Comparison of ENCODE assay signal across 14 cellular contexts in genomic region chr3:36560685-36561084, GRCh38.
DNase-seq lines count a peak whose midpoint lies in the region; ATAC-seq and TF ChIP-seq lines count a peak whose summit lies in the region.
"Had no signal": no experiment of that assay in that cellular context is flagged by ENCODE, and none has a peak within 500 bp of the region (broad histone marks: within the 10 kb centered on the region; RNA-seq: fewer than 3 reads in every experiment).

No MANE protein-coding gene starts in this region.

- H3K4me1 Mint-ChIP-seq in neural progenitor cell: peaks cover 25% of the 10 kb centered on the region

- H3K79me2 ChIP-seq in neural progenitor cell (ENCODE audit: low read depth): no peaks in the 10 kb centered on the region

- no peak overlapping the region for H3K9ac ChIP-seq in BLaER1 treated with 17β-estradiol and CSF1 and Interleukin-3, amounts not matched to agents 10 nM and 100 nM
- H3K9ac ChIP-seq in neural progenitor cell: no peak overlapping the region

- H3K4me3 ChIP-seq in BLaER1 treated with 17β-estradiol and CSF1 and Interleukin-3, amounts not matched to agents 10 nM and 100 nM: no peak overlapping the region
- no peak overlapping the region for H3K4me3 ChIP-seq in neural progenitor cell
- no peak overlapping the region for H3K4me3 ChIP-seq in right lobe of liver
- H3K4me3 ChIP-seq: K562 had no signal

- H3K27ac Mint-ChIP-seq in neural progenitor cell: peak overlapping the region; percentile 23
- H3K27ac Mint-ChIP-seq: CD8-positive, alpha-beta T cell; H9 had no signal

- H3K27ac ChIP-seq in BLaER1 treated with 17β-estradiol and CSF1 and Interleukin-3, amounts not matched to agents 10 nM and 100 nM: no peak overlapping the region
- H3K27ac ChIP-seq in neural progenitor cell: no peak overlapping the region
- no peak overlapping the region for H3K27ac ChIP-seq in right lobe of liver
- H3K27ac ChIP-seq: HL-60 had no signal

- H3K27me3 Mint-ChIP-seq in neural progenitor cell (ENCODE audit: insufficient read depth, low read depth): peaks cover 6% of the 10 kb centered on the region

- H3K36me3 Mint-ChIP-seq in neural progenitor cell: no peaks in the 10 kb centered on the region
- H3K36me3 Mint-ChIP-seq: CD8-positive, alpha-beta T cell had no signal

- H3F3A ChIP-seq in neural progenitor cell (ENCODE audit: low read depth): no peaks in the 10 kb centered on the region

- no peaks in the 10 kb centered on the region for H3K9me3 Mint-ChIP-seq in neural progenitor cell
- H3K9me3 Mint-ChIP-seq: CD8-positive, alpha-beta T cell; H9 had no signal

- no peaks in the 10 kb centered on the region for H4K20me1 ChIP-seq in BLaER1 treated with 17β-estradiol and CSF1 and Interleukin-3, amounts not matched to agents 10 nM and 100 nM
- H4K20me1 ChIP-seq in neural progenitor cell (ENCODE audit: low read depth): no peaks in the 10 kb centered on the region

- intact Hi-C loops in right lobe of liver (cut with DNase I): no loop called here

- no peak for TF ChIP-seq CTCF in neural progenitor cell (IDR thresholded peaks at IDR 0.05)
- TF ChIP-seq CTCF in right lobe of liver (IDR thresholded peaks at IDR 0.05): no peak

- no peak for TF ChIP-seq POLR2A in right lobe of liver (IDR thresholded peaks at IDR 0.05)

- H3K27me3 ChIP-seq in BLaER1 treated with 17β-estradiol and CSF1 and Interleukin-3, amounts not matched to agents 10 nM and 100 nM: no peaks in the 10 kb centered on the region
- H3K27me3 ChIP-seq in neural progenitor cell: no peaks in the 10 kb centered on the region
- H3K27me3 ChIP-seq in right lobe of liver: no peaks in the 10 kb centered on the region

- no peaks in the 10 kb centered on the region for H3K36me3 ChIP-seq in BLaER1 treated with 17β-estradiol and CSF1 and Interleukin-3, amounts not matched to agents 10 nM and 100 nM
- no peaks in the 10 kb centered on the region for H3K36me3 ChIP-seq in neural progenitor cell
- no peaks in the 10 kb centered on the region for H3K36me3 ChIP-seq in right lobe of liver

- H3K4me3 Mint-ChIP-seq in neural progenitor cell: no peak overlapping the region
- H3K4me3 Mint-ChIP-seq: CD8-positive, alpha-beta T cell; H9 had no signal

- 42% methylated on average over 4 of the region's 4 CpGs for WGBS in right lobe of liver (ENCODE audit: insufficient coverage, low coverage, low lambda C conversion rate, missing lambda C conversion rate)

- DNase-seq in OCI-M1 (lab: John Stamatoyannopoulos, UW): peak; percentile 7
- no peak for DNase-seq in neural progenitor cell (ENCODE audit: low spot score)
- peak; percentile 57 for DNase-seq in retina
- DNase-seq in NCI-H2029 (lab: John Stamatoyannopoulos, UW): no peak
- DNase-seq in right lobe of liver: no peak
- DNase-seq: ACHN; CD8-positive, alpha-beta T cell; DMS 273 treated with DMSO at 0.1 percent for 48 hours; H9; IMR-90 had no signal

- H2AFZ ChIP-seq in neural progenitor cell (replicated peaks): no peak overlapping the region

- peaks cover 6 to 39% (median 32%) of the 10 kb centered on the region in 10 experiments; a peak in 18 of 20 replicates for H3K4me1 ChIP-seq in BLaER1 treated with 17β-estradiol and CSF1 and Interleukin-3, amounts not matched to agents 10 nM and 100 nM
- H3K4me1 ChIP-seq in neural progenitor cell (peaks cover 15% of the 10 kb centered on the region), right lobe of liver (no peaks in the 10 kb centered on the region)

- no peaks in the 10 kb centered on the region for H3K9me3 ChIP-seq in BLaER1 treated with 17β-estradiol and CSF1 and Interleukin-3, amounts not matched to agents 10 nM and 100 nM (replicated peaks in 1 of 11)
- H3K9me3 ChIP-seq in neural progenitor cell (ENCODE audit: low read depth) (no peaks in the 10 kb centered on the region), right lobe of liver (no peaks in the 10 kb centered on the region)

- ATAC-seq in HG03521 (IDR thresholded peaks at IDR 0.05; ENCODE audit: unreplicated experiment) (no peak), right lobe of liver (no peak)
- ATAC-seq: CD8-positive, alpha-beta T cell; K562 had no signal

- H3K4me2 ChIP-seq in BLaER1 treated with 17β-estradiol and CSF1 and Interleukin-3, amounts not matched to agents 10 nM and 100 nM: peak overlapping the region in 10 of 11 experiments; percentile 0 to 72 (median 48); a peak in 15 of 22 replicates
- H3K4me2 ChIP-seq in neural progenitor cell: no peak overlapping the region

Comparison
In these comparisons a context has a peak if more than half of its experiments do, and no peak if none do; other contexts are left out.
1. DNase-seq: peak in OCI-M1 (single experiment) and retina (single experiment); none in neural progenitor cell (single experiment), NCI-H2029 (single experiment) and right lobe of liver (0 of 3).